13 cellular contexts compared by ENCODE assay signal in the genomic region with DNA sequence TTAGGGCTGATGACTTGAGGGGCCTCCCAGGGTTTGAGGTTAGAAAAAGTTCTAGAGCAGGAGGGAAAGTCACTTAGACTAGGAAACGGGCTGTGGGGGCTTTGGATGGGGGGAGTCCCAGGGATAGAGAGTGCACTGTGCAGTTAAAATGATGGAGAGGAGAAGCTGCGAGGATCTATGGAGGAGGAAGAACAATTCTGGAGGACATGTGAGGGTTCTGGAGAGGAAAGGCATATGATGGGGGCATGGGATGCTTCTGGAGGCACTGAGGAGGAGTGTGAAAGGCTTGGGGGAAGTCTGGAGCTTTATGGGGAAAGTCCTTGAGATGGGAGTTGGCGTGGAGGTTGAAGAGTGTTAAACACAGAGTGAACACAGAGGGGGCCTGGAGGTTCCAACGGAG. TPM values are rescaled to one million over a fixed set of nuclear protein-coding genes. Genes with fewer than 3 reads are reported as not detected.
A peak's percentile ranks its signal among the peaks of the same experiment; 100 is the strongest.
DNase-seq lines count a peak whose midpoint lies in the region; ATAC-seq and TF ChIP-seq lines count a peak whose summit lies in the region.
"Had no signal": no experiment of that assay in that cellular context is flagged by ENCODE, and none has a peak within 500 bp of the region (broad histone marks: within the 10 kb centered on the region; RNA-seq: fewer than 3 reads in every experiment).

No MANE protein-coding gene starts in this region.

- no peak overlapping the region for H3K27ac ChIP-seq in CD4-positive, alpha-beta T cell (ENCODE audit: low read depth, low read length)
- H3K27ac ChIP-seq in GM23338 (ENCODE audit: low read depth), result no peak overlapping the region
- H3K27ac ChIP-seq in left ventricle myocardium inferior (replicated peaks), result no peak overlapping the region
- H3K27ac ChIP-seq: C4-2B had no signal

- H3K36me3 ChIP-seq in GM23338 (ENCODE audit: insufficient read depth) (no peaks in the 10 kb centered on the region), left ventricle myocardium inferior (no peaks in the 10 kb centered on the region)

- peaks cover 14% of the 10 kb centered on the region for H3F3A ChIP-seq in GM23338 (replicated peaks; ENCODE audit: low read depth)

- CTCF ChIA-PET in CD4-positive, alpha-beta T cell (lab: Charles Lee), result no interaction called here

- peak overlapping the region; percentile 59 for H3K4me3 Mint-ChIP-seq in CD4-positive, alpha-beta T cell
- no peak overlapping the region for H3K4me3 Mint-ChIP-seq in GM23338
- peak overlapping the region; percentile 68 for H3K4me3 Mint-ChIP-seq in activated T-helper 2 cell treated with anti-CD3 and anti-CD28 coated beads, Interferon-gamma antibody, Interleukin-2, Interleukin-4, amounts not matched to agents 10 μg/mL and 5 μg/mL and 100 μg/mL, durations not matched to agents 14 hours and 24 hours and 36 hours (ENCODE audit: low read depth)
- peak overlapping the region; percentile 35 to 91 (median 82) for H3K4me3 Mint-ChIP-seq in naive B cell

- H3K4me1 Mint-ChIP-seq in CD4-positive, alpha-beta T cell (ENCODE audit: low read depth), result peaks cover 59% of the 10 kb centered on the region
- no peaks in the 10 kb centered on the region for H3K4me1 Mint-ChIP-seq in GM23338
- peaks cover 44% of the 10 kb centered on the region for H3K4me1 Mint-ChIP-seq in activated T-helper 2 cell treated with anti-CD3 and anti-CD28 coated beads, Interferon-gamma antibody, Interleukin-2, Interleukin-4, amounts not matched to agents 10 μg/mL and 5 μg/mL and 100 μg/mL, durations not matched to agents 14 hours and 24 hours and 36 hours (ENCODE audit: low read depth)
- H3K4me1 Mint-ChIP-seq in naive B cell, result peaks cover 55 to 63% (median 57%) of the 10 kb centered on the region in 3 donors

- H3K9me3 Mint-ChIP-seq in CD4-positive, alpha-beta T cell, result no peaks in the 10 kb centered on the region
- peaks cover 81% of the 10 kb centered on the region for H3K9me3 Mint-ChIP-seq in GM23338
- no peaks in the 10 kb centered on the region for H3K9me3 Mint-ChIP-seq in activated T-helper 2 cell treated with anti-CD3 and anti-CD28 coated beads, Interferon-gamma antibody, Interleukin-2, Interleukin-4, amounts not matched to agents 10 μg/mL and 5 μg/mL and 100 μg/mL, durations not matched to agents 14 hours and 24 hours and 36 hours
- peaks cover 0 to 21% (median 7%) of the 10 kb centered on the region in 7 donors for H3K9me3 Mint-ChIP-seq in naive B cell

- H2AFZ ChIP-seq in GM23338, result no peak overlapping the region

- H3K9me3 ChIP-seq in CD4-positive, alpha-beta T cell (ENCODE audit: control insufficient read depth, low read length), result peaks cover 6% of the 10 kb centered on the region
- H3K9me3 ChIP-seq in left ventricle myocardium inferior (replicated peaks), result no peaks in the 10 kb centered on the region

- no peaks in the 10 kb centered on the region for H3K36me3 Mint-ChIP-seq in CD4-positive, alpha-beta T cell (ENCODE audit: low read depth)
- H3K36me3 Mint-ChIP-seq in GM23338 (ENCODE audit: low read depth) (peaks cover 52% of the 10 kb centered on the region), naive B cell (peaks cover 0 to 25% of the 10 kb centered on the region in 2 donors)
- peaks cover 22% of the 10 kb centered on the region for H3K36me3 Mint-ChIP-seq in activated T-helper 2 cell treated with anti-CD3 and anti-CD28 coated beads, Interferon-gamma antibody, Interleukin-2, Interleukin-4, amounts not matched to agents 10 μg/mL and 5 μg/mL and 100 μg/mL, durations not matched to agents 14 hours and 24 hours and 36 hours (ENCODE audit: low read depth)

- H3K4me3 ChIP-seq in GM23338, result peak overlapping the region; percentile 86
- no peak overlapping the region for H3K4me3 ChIP-seq in left ventricle myocardium inferior

- POLR2A ChIA-PET in CD4-positive, alpha-beta T cell (lab: Charles Lee), result no interaction called here

- peaks cover 64% of the 10 kb centered on the region for H3K27me3 Mint-ChIP-seq in CD4-positive, alpha-beta T cell
- peaks cover 28% of the 10 kb centered on the region for H3K27me3 Mint-ChIP-seq in GM23338 (ENCODE audit: insufficient read depth, low read depth, poor library complexity)
- peaks cover 15% of the 10 kb centered on the region for H3K27me3 Mint-ChIP-seq in activated T-helper 2 cell treated with anti-CD3 and anti-CD28 coated beads, Interferon-gamma antibody, Interleukin-2, Interleukin-4, amounts not matched to agents 10 μg/mL and 5 μg/mL and 100 μg/mL, durations not matched to agents 14 hours and 24 hours and 36 hours (ENCODE audit: low read depth)
- H3K27me3 Mint-ChIP-seq in naive B cell, result peaks cover 5 to 20% (median 13%) of the 10 kb centered on the region in 3 donors

- peaks cover 51% of the 10 kb centered on the region for H3K27me3 ChIP-seq in CD4-positive, alpha-beta T cell (ENCODE audit: control insufficient read depth, insufficient read depth, low read length)
- H3K27me3 ChIP-seq in GM23338 (ENCODE audit: insufficient read depth) (peaks cover 25% of the 10 kb centered on the region), left ventricle myocardium inferior (ENCODE audit: low read depth) (peaks cover 61% of the 10 kb centered on the region)

- H3K27ac Mint-ChIP-seq in CD4-positive, alpha-beta T cell, result no peak overlapping the region
- H3K27ac Mint-ChIP-seq in GM23338, result no peak overlapping the region
- H3K27ac Mint-ChIP-seq in activated T-helper 2 cell treated with anti-CD3 and anti-CD28 coated beads, Interferon-gamma antibody, Interleukin-2, Interleukin-4, amounts not matched to agents 10 μg/mL and 5 μg/mL and 100 μg/mL, durations not matched to agents 14 hours and 24 hours and 36 hours, result no peak overlapping the region
- H3K27ac Mint-ChIP-seq in naive B cell, result peak overlapping the region in 4 of 6 donors; percentile 18 to 91 (median 78)

- peaks cover 16% of the 10 kb centered on the region for H3K79me2 ChIP-seq in GM23338 (replicated peaks; ENCODE audit: insufficient read depth)

- H3K4me1 ChIP-seq in GM23338 (ENCODE audit: insufficient read depth) (peaks cover 35% of the 10 kb centered on the region), left ventricle myocardium inferior (peaks cover 44% of the 10 kb centered on the region)

- H4K20me1 ChIP-seq in GM23338 (replicated peaks; ENCODE audit: insufficient read depth), result peaks cover 17% of the 10 kb centered on the region; the same call in 1 of the 2 replicates

- H3K9me2 ChIP-seq in GM23338 (ENCODE audit: insufficient read depth), result no peaks in the 10 kb centered on the region

- intact Hi-C loops in CD4-positive, alpha-beta T cell (cut with DNase I, micrococcal nuclease), result loop anchor here in 1 of 2 experiments (5.0 kb wide), 1 partner anchor 300 kb away; the partner anchor contains the start of genes VRK3 and ZNF473
- intact Hi-C loops in activated T-helper 2 cell treated with anti-CD3 and anti-CD28 coated beads, Interferon-gamma antibody, Interleukin-2, Interleukin-4, amounts not matched to agents 10 μg/mL and 5 μg/mL and 100 μg/mL, durations not matched to agents 14 hours and 24 hours and 36 hours (cut with micrococcal nuclease), result no loop called here
- intact Hi-C loops in left ventricle myocardium inferior (cut with micrococcal nuclease), result no loop called here

- no peak for DNase-seq in CD4-positive, alpha-beta T cell
- DNase-seq in GM23338 (ENCODE audit: low spot score) (no peak), naive B cell (no peak), left ventricle myocardium inferior (no peak)
- no peak for DNase-seq in activated T-helper 2 cell treated with anti-CD3 and anti-CD28 coated beads, Interferon-gamma antibody, Interleukin-2, Interleukin-4, amounts not matched to agents 10 μg/mL and 5 μg/mL and 100 μg/mL, durations not matched to agents 14 hours and 24 hours and 36 hours (ENCODE audit: low spot score)
- DNase-seq: foreskin fibroblast, NCI-H1417 treated with DMSO at 0.1 percent for 48 hours, NCI-H446 treated with DMSO at 0.1 percent for 48 hours had no signal

- TF ChIP-seq CTCF in CD4-positive, alpha-beta T cell (IDR thresholded peaks at IDR 0.05), result no peak
- no peak for TF ChIP-seq CTCF in GM23338 (conservative IDR thresholded peaks at IDR 0.05; ENCODE audit: low read depth in 2 of 2)
- no peak for TF ChIP-seq CTCF in left ventricle myocardium inferior (IDR thresholded peaks at IDR 0.05; ENCODE audit: borderline replicate concordance)

- no peak for ATAC-seq in CD4-positive, alpha-beta T cell (ENCODE audit: poor library complexity)
- ATAC-seq in GM23338, result no peak
- ATAC-seq in naive B cell (ENCODE audit: low read depth in 2 of 2), result no peak
- no peak for ATAC-seq in GM21576 (IDR thresholded peaks at IDR 0.05; ENCODE audit: unreplicated experiment)
- no peak for ATAC-seq in GM21529 (IDR thresholded peaks at IDR 0.05; ENCODE audit: unreplicated experiment)
- no peak for ATAC-seq in GM18873 (IDR thresholded peaks at IDR 0.05; ENCODE audit: low FRiP score, unreplicated experiment)
- ATAC-seq: sciatic nerve had no signal

- peak overlapping the region; percentile 92 for H3K4me2 ChIP-seq in GM23338

RNA-seq across cellular contexts. Expression of gene KCNC3, which starts 2.2 kb away (rescaled TPM):
- 1 to 10 TPM; 1.6 to 2.0 TPM for total RNA-seq in CD4-positive, alpha-beta T cell
- total RNA-seq in GM23338 (2014; rRNA removed; shearing (Covaris generic)), result 2.7 and 3.4 TPM in 2 replicates
- polyA plus RNA-seq in GM23338 (2016; fragmentation: Nextera tagmentation; extraction: Ambion mirVana), result 0.89 and 1.3 TPM in 2 replicates
- total RNA-seq in activated T-helper 2 cell treated with anti-CD3 and anti-CD28 coated beads, Interferon-gamma antibody, Interleukin-2, Interleukin-4, amounts not matched to agents 10 μg/mL and 5 μg/mL and 100 μg/mL, durations not matched to agents 14 hours and 24 hours and 36 hours, result 17.6 and 19.2 TPM in 2 replicates
- polyA plus RNA-seq in naive B cell (ENCODE audit: low read depth in 6 of 6), result under 1 TPM in 2 of 6 donors, not detected in 4; 0.08 to 0.12 TPM
- 2.6 TPM for total RNA-seq in left ventricle myocardium inferior

RNA-seq across cellular contexts. Expression of gene NAPSA, which starts 38.4 kb away (rescaled TPM):
- total RNA-seq in CD4-positive, alpha-beta T cell, result under 1 TPM; 0.61 to 0.91 TPM
- 0.14 and 0.27 TPM in 2 replicates for total RNA-seq in GM23338 (2014; rRNA removed; shearing (Covaris generic))
- 0.63 and 0.99 TPM in 2 replicates for polyA plus RNA-seq in GM23338 (2016; fragmentation: Nextera tagmentation; extraction: Ambion mirVana)
- 5.1 and 5.5 TPM in 2 replicates for total RNA-seq in activated T-helper 2 cell treated with anti-CD3 and anti-CD28 coated beads, Interferon-gamma antibody, Interleukin-2, Interleukin-4, amounts not matched to agents 10 μg/mL and 5 μg/mL and 100 μg/mL, durations not matched to agents 14 hours and 24 hours and 36 hours
- polyA plus RNA-seq in naive B cell (ENCODE audit: low read depth in 6 of 6), result 1 to 10 TPM in 3 of 6 donors, under 1 TPM in 2, not detected in 1; 0.38 to 1.8 (median 1.1) TPM
- 0.05 TPM for total RNA-seq in left ventricle myocardium inferior

RNA-seq across cellular contexts. Expression of gene NR1H2, which starts 49.2 kb away (rescaled TPM):
- total RNA-seq in CD4-positive, alpha-beta T cell, result 100 to 1,000 TPM; 261 to 265 TPM
- total RNA-seq in GM23338 (2014; rRNA removed; shearing (Covaris generic)), result 54.6 and 70.2 TPM in 2 replicates
- polyA plus RNA-seq in GM23338 (2016; fragmentation: Nextera tagmentation; extraction: Ambion mirVana) (29.8 and 32.9 TPM in 2 replicates), naive B cell (ENCODE audit: low read depth in 6 of 6) (100 to 1,000 TPM in 1 of 6 donors, 10 to 100 TPM in 5; 70.9 to 115 (median 76.1) TPM)
- total RNA-seq in activated T-helper 2 cell treated with anti-CD3 and anti-CD28 coated beads, Interferon-gamma antibody, Interleukin-2, Interleukin-4, amounts not matched to agents 10 μg/mL and 5 μg/mL and 100 μg/mL, durations not matched to agents 14 hours and 24 hours and 36 hours, result 76.1 and 79.9 TPM in 2 replicates
- total RNA-seq in left ventricle myocardium inferior, result 71.6 TPM

RNA-seq across cellular contexts. Expression of gene POLD1, which starts 57.1 kb away (rescaled TPM):
- 10 to 100 TPM; 22.1 to 24.2 TPM for total RNA-seq in CD4-positive, alpha-beta T cell
- total RNA-seq in GM23338 (2014; rRNA removed; shearing (Covaris generic)), result 141 and 173 TPM in 2 replicates
- polyA plus RNA-seq in GM23338 (2016; fragmentation: Nextera tagmentation; extraction: Ambion mirVana) (111 and 113 TPM in 2 replicates), naive B cell (ENCODE audit: low read depth in 6 of 6) (10 to 100 TPM; 22.9 to 46.7 (median 32.1) TPM)
- total RNA-seq in activated T-helper 2 cell treated with anti-CD3 and anti-CD28 coated beads, Interferon-gamma antibody, Interleukin-2, Interleukin-4, amounts not matched to agents 10 μg/mL and 5 μg/mL and 100 μg/mL, durations not matched to agents 14 hours and 24 hours and 36 hours, result 153 and 162 TPM in 2 replicates
- total RNA-seq in left ventricle myocardium inferior, result 10.8 TPM

Comparison
In these comparisons a context has a peak if more than half of its experiments do, and no peak if none do; other contexts are left out.
1. H3K27ac Mint-ChIP-seq: peak in naive B cell (4 of 6); none in CD4-positive, alpha-beta T cell (single experiment), GM23338 (single experiment) and activated T-helper 2 cell treated with anti-CD3 and anti-CD28 coated beads, Interferon-gamma antibody, Interleukin-2, Interleukin-4, amounts not matched to agents 10 μg/mL and 5 μg/mL and 100 μg/mL, durations not matched to agents 14 hours and 24 hours and 36 hours (single experiment).